ENCODE assay signal across 19 cellular contexts in genomic region chr13:110360598-110360997, GRCh38. TPM values are rescaled to one million over a fixed set of nuclear protein-coding genes. Genes with fewer than 3 reads are reported as not detected.
A peak's percentile ranks its signal among the peaks of the same experiment; 100 is the strongest.
DNase-seq lines count a peak whose midpoint lies in the region; ATAC-seq and TF ChIP-seq lines count a peak whose summit lies in the region.
"Had no signal": no experiment of that assay in that cellular context is flagged by ENCODE, and none has a peak within 500 bp of the region (broad histone marks: within the 10 kb centered on the region; RNA-seq: fewer than 3 reads in every experiment).

No MANE protein-coding gene starts in this region.

- WGBS in H9 (ENCODE audit: extremely low coverage, insufficient read length, low lambda C conversion rate), result no CpG with 5 or more reads among the region's 11 CpGs

- H2BK120ac ChIP-seq in H9 (ENCODE audit: low read depth, low read length, poor library complexity, severe bottlenecking), result no peak overlapping the region

- H3K27ac Mint-ChIP-seq in H9, result no peak overlapping the region
- H3K27ac Mint-ChIP-seq: activated B cell treated with CpG ODN at 0.5 μM for 24 hours; stimulated activated effector memory CD8-positive, alpha-beta T cell treated with anti-CD3 and anti-CD28 coated beads, Interleukin-12 subunit alpha, Interleukin-12 subunit beta, amount 100 ng/mL, for 72 hours had no signal

- no peak overlapping the region for H2BK15ac ChIP-seq in H9 (ENCODE audit: low read depth, low read length)

- no peak overlapping the region for H3K27ac ChIP-seq in H9 (ENCODE audit: insufficient read length, low read depth, low read length)
- peak overlapping the region; percentile 52 for H3K27ac ChIP-seq in colonic mucosa
- peak overlapping the region; percentile 85 for H3K27ac ChIP-seq in muscle layer of colon (ENCODE audit: low read depth, low read length)
- peak overlapping the region; percentile 82 for H3K27ac ChIP-seq in subcutaneous abdominal adipose tissue (ENCODE audit: low read depth, low read length)

- H3K36me3 Mint-ChIP-seq in H9 (ENCODE audit: insufficient read depth in 1 of 3, low read depth in 3 of 3), result peaks cover 2 to 12% (median 9%) of the 10 kb centered on the region in 3 experiments; a peak in 6 of 7 replicates
- H3K36me3 Mint-ChIP-seq: stimulated activated effector memory CD8-positive, alpha-beta T cell treated with anti-CD3 and anti-CD28 coated beads, Interleukin-12 subunit alpha, Interleukin-12 subunit beta, amount 100 ng/mL, for 72 hours had no signal

- H3K18ac ChIP-seq in H9 (ENCODE audit: insufficient read length, low read depth, low read length), result peak overlapping the region; percentile 14

- H3K4me3 Mint-ChIP-seq in H9, result no peak overlapping the region
- H3K4me3 Mint-ChIP-seq: activated B cell treated with CpG ODN at 0.5 μM for 24 hours; stimulated activated effector memory CD8-positive, alpha-beta T cell treated with anti-CD3 and anti-CD28 coated beads, Interleukin-12 subunit alpha, Interleukin-12 subunit beta, amount 100 ng/mL, for 72 hours had no signal

- H2BK5ac ChIP-seq in H9 (ENCODE audit: insufficient read length, low read length), result no peak overlapping the region

- H3K79me2 ChIP-seq in H9 (ENCODE audit: insufficient read depth, low read length), result no peaks in the 10 kb centered on the region

- H3K9ac ChIP-seq in H9 (ENCODE audit: extremely low read depth, insufficient read length, low read length), result no peak overlapping the region
- peak overlapping the region in 1 of 2 donors; percentile 51 for H3K9ac ChIP-seq in colonic mucosa (ENCODE audit: low read depth in 2 of 2, low read length in 2 of 2)
- peak overlapping the region; percentile 9 for H3K9ac ChIP-seq in muscle layer of colon (ENCODE audit: low read length)
- no peak overlapping the region for H3K9ac ChIP-seq in subcutaneous abdominal adipose tissue (ENCODE audit: low read length in 5 of 5)

- no peak overlapping the region for H3K23ac ChIP-seq in H9 (ENCODE audit: insufficient read length, low read depth, low read length)

- H3K9me3 Mint-ChIP-seq in H9, result no peaks in the 10 kb centered on the region
- H3K9me3 Mint-ChIP-seq: activated B cell treated with CpG ODN at 0.5 μM for 24 hours; nephron; stimulated activated effector memory CD8-positive, alpha-beta T cell treated with anti-CD3 and anti-CD28 coated beads, Interleukin-12 subunit alpha, Interleukin-12 subunit beta, amount 100 ng/mL, for 72 hours had no signal

- H2BK12ac ChIP-seq in H9 (ENCODE audit: insufficient read length, low read depth, low read length), result no peak overlapping the region

- H3K14ac ChIP-seq in H9 (ENCODE audit: insufficient read depth, low read length), result no peak overlapping the region

- no peak overlapping the region for H3K4me2 ChIP-seq in H9 (ENCODE audit: insufficient read depth, insufficient read length, low read length)

- H3K4me1 Mint-ChIP-seq in H9, result peaks cover 6 to 9% of the 10 kb centered on the region in 2 experiments; a peak in 3 of 4 replicates
- H3K4me1 Mint-ChIP-seq: activated B cell treated with CpG ODN at 0.5 μM for 24 hours; stimulated activated effector memory CD8-positive, alpha-beta T cell treated with anti-CD3 and anti-CD28 coated beads, Interleukin-12 subunit alpha, Interleukin-12 subunit beta, amount 100 ng/mL, for 72 hours had no signal

- H2AFZ ChIP-seq in H9 (ENCODE audit: low read length), result no peak overlapping the region

- H3K4me1 ChIP-seq in H9 (ENCODE audit: insufficient read depth, low read length), result no peaks in the 10 kb centered on the region; the same call in 1 of the 2 replicates
- H3K4me1 ChIP-seq in colonic mucosa, result no peaks in the 10 kb centered on the region
- H3K4me1 ChIP-seq in muscle layer of colon (ENCODE audit: insufficient read depth, low read length), result peaks cover 66% of the 10 kb centered on the region
- peaks cover 13 to 42% (median 38%) of the 10 kb centered on the region in 5 donors for H3K4me1 ChIP-seq in subcutaneous abdominal adipose tissue (ENCODE audit: control insufficient read depth in 5 of 5, insufficient read depth in 5 of 5, low read length in 5 of 5)

- H2AK5ac ChIP-seq in H9 (ENCODE audit: insufficient read length, low read length), result no peak overlapping the region

- H3K27me3 Mint-ChIP-seq in H9 (ENCODE audit: low read depth), result no peaks in the 10 kb centered on the region

- H2BK20ac ChIP-seq in H9 (ENCODE audit: low read depth, low read length, poor library complexity, severe bottlenecking), result no peak overlapping the region

- no peaks in the 10 kb centered on the region for H3K9me3 ChIP-seq in H9 (ENCODE audit: control insufficient read depth, low read depth, low read length)
- H3K9me3 ChIP-seq in colonic mucosa, result no peaks in the 10 kb centered on the region
- H3K9me3 ChIP-seq in muscle layer of colon (ENCODE audit: low read length), result no peaks in the 10 kb centered on the region
- H3K9me3 ChIP-seq in subcutaneous abdominal adipose tissue (ENCODE audit: control insufficient read depth in 5 of 5, low read length in 5 of 5), result no peaks in the 10 kb centered on the region
- H3K9me3 ChIP-seq: left lung, Peyer's patch had no signal

- intact Hi-C loops in colonic mucosa (cut with DNase I), result no loop called here

- H3K79me1 ChIP-seq in H9 (ENCODE audit: insufficient read depth, low read depth, low read length, poor library complexity, severe bottlenecking), result no peaks in the 10 kb centered on the region

- H3K4ac ChIP-seq in H9 (ENCODE audit: low read depth, low read length), result no peak overlapping the region

- no peak overlapping the region for H3T11ph ChIP-seq in H9 (ENCODE audit: low read length)

- H3K27me3 ChIP-seq in H9 (ENCODE audit: insufficient read depth, low read length) (no peaks in the 10 kb centered on the region), colonic mucosa (no peaks in the 10 kb centered on the region), muscle layer of colon (ENCODE audit: control insufficient read depth in 1 of 2, insufficient read depth in 2 of 2, low read length in 2 of 2) (no peaks in the 10 kb centered on the region), subcutaneous abdominal adipose tissue (ENCODE audit: control insufficient read depth in 5 of 5, insufficient read depth in 4 of 5, low read length in 5 of 5) (no peaks in the 10 kb centered on the region)
- H3K27me3 ChIP-seq: left lung, Peyer's patch had no signal

- no peak for ATAC-seq in GM21360 (IDR thresholded peaks at IDR 0.05; ENCODE audit: unreplicated experiment)
- ATAC-seq in GM18502 (IDR thresholded peaks at IDR 0.05; ENCODE audit: poor library complexity, unreplicated experiment), result no peak
- ATAC-seq: HepG2; stimulated activated effector memory CD8-positive, alpha-beta T cell treated with anti-CD3 and anti-CD28 coated beads, Interleukin-12 subunit alpha, Interleukin-12 subunit beta, amount 100 ng/mL, for 72 hours had no signal

- no peak overlapping the region for H4K8ac ChIP-seq in H9 (replicated peaks; ENCODE audit: insufficient read length, low read depth, low read length)

- H3K4me3 ChIP-seq in colonic mucosa (no peak overlapping the region), muscle layer of colon (ENCODE audit: low read depth in 1 of 2, low read length in 2 of 2) (no peak overlapping the region), subcutaneous abdominal adipose tissue (ENCODE audit: low read depth in 1 of 5, low read length in 5 of 5) (no peak overlapping the region)
- H3K4me3 ChIP-seq: left lung, Peyer's patch, skin epidermis had no signal

- H3K36me3 ChIP-seq in colonic mucosa (no peaks in the 10 kb centered on the region), muscle layer of colon (ENCODE audit: insufficient read depth, low read length) (peaks cover 17% of the 10 kb centered on the region), subcutaneous abdominal adipose tissue (ENCODE audit: control insufficient read depth in 5 of 5, insufficient read depth in 5 of 5, low read length in 5 of 5) (peaks cover 4 to 50% (median 20%) of the 10 kb centered on the region in 5 donors)

- DNase-seq in H9 (no peak), colonic mucosa (no peak), NCI-H2107 (lab: John Stamatoyannopoulos, UW) (no peak), NCI-H69 (lab: John Stamatoyannopoulos, UW) (no peak)
- DNase-seq: activated B cell treated with CpG ODN at 0.5 μM for 24 hours, AML-193, anterior cingulate cortex, erythroblast, left lung, NCI-H2081 treated with DMSO at 0.1 percent for 48 hours, Peyer's patch had no signal

- no peak overlapping the region for H4K5ac ChIP-seq in H9 (ENCODE audit: insufficient read length, low read depth, low read length)

- H4K20me1 ChIP-seq in H9 (ENCODE audit: control insufficient read depth, insufficient read depth, insufficient read length), result no peaks in the 10 kb centered on the region

- H3K56ac ChIP-seq in H9 (ENCODE audit: insufficient read length, low read depth, low read length), result no peak overlapping the region

- H4K91ac ChIP-seq in H9 (ENCODE audit: insufficient read length, low read depth, low read length), result no peak overlapping the region

- no peaks in the 10 kb centered on the region for H3K23me2 ChIP-seq in H9 (ENCODE audit: insufficient read length, low read depth, low read length, poor library complexity, severe bottlenecking)

- TF ChIP-seq CTCF in H9 (conservative IDR thresholded peaks at IDR 0.05) (no peak), colonic mucosa (IDR thresholded peaks at IDR 0.05) (no peak)

RNA-seq across cellular contexts. Expression of gene COL4A2, which starts 53.5 kb away (rescaled TPM):
- 68.8 and 76.5 TPM in 2 replicates for total RNA-seq in H9 (2021)
- total RNA-seq in colonic mucosa, result 100 to 1,000 TPM in 1 of 2 donors, 10 to 100 TPM in 1; 61.1 to 111 TPM
- total RNA-seq: activated B cell treated with CpG ODN at 0.5 μM for 24 hours had no signal

RNA-seq across cellular contexts. Expression of gene COL4A1, which starts 53.6 kb away (rescaled TPM):
- total RNA-seq in H9 (2021) (73.1 and 74.6 TPM in 2 replicates), colonic mucosa (10 to 100 TPM; 27.0 to 97.0 TPM)
- total RNA-seq: activated B cell treated with CpG ODN at 0.5 μM for 24 hours, HepG2 had no signal
